In the genomic region with DNA sequence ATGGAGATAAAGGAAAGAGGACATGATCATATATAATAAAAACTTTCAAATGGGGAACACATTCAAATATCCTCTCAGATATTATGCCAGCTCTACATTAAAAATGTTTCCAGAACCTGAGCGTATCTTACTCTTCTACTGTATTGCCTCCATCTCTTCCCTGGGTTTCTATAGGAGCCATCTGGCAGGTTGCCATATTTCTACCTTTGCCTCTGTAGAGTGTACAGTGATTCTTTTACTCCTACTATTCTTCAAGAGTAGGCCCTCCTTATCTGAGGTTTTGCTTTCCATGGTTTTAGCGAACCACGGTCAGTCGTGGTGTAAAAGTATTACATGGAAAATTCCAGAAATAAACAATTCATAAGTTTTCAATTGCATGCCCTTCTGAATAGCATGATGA, we compare ENCODE assay signal across 27 cellular contexts.
"Had no signal": no experiment of that assay in that cellular context is flagged by ENCODE, and none has a peak within 500 bp of the region (broad histone marks: within the 10 kb centered on the region; RNA-seq: fewer than 3 reads in every experiment).

No MANE protein-coding gene starts in this region.

- H3K36me3 ChIP-seq: stomach, suprapubic skin, thoracic aorta, thyroid gland, tibial artery, tibial nerve, transverse colon, upper lobe of left lung, upper lobe of right lung, uterus, vagina had no signal

- H3K4me1 ChIP-seq: stomach, suprapubic skin, testis, thyroid gland, tibial artery, tibial nerve, transverse colon, upper lobe of left lung, upper lobe of right lung, uterus, vagina had no signal

- H3K27ac ChIP-seq: stomach, suprapubic skin, testis, thoracic aorta, thyroid gland, tibial artery, tibial nerve, transverse colon, upper lobe of left lung, upper lobe of right lung, uterus, vagina had no signal

- FAIRE-seq: urothelium cell line had no signal

- H3K27me3 ChIP-seq: stomach, suprapubic skin, testis, thyroid gland, tibial artery, tibial nerve, transverse colon, upper lobe of left lung, upper lobe of right lung, uterus, vagina had no signal

- DNase-seq: stimulated activated CD4-positive, alpha-beta T cell treated with anti-CD3 and anti-CD28 coated beads, Interleukin-2, amount 100 ng/mL, for 48 hours; stimulated activated CD4-positive, alpha-beta T cell treated with anti-CD3 and anti-CD28 coated beads, Interleukin-4, amount 100 ng/mL, for 1 hour; stimulated activated CD4-positive, alpha-beta T cell treated with anti-CD3 and anti-CD28 coated beads, Interleukin-4, amount 100 ng/mL, for 24 hours; stimulated activated CD4-positive, alpha-beta T cell treated with anti-CD3 and anti-CD28 coated beads, Interleukin-4, amount 100 ng/mL, for 4 hours; stimulated activated CD8-positive, alpha-beta memory T cell treated with anti-CD3 and anti-CD28 coated beads, Interleukin-4, amount 100 ng/mL, for 48 hours; stimulated activated naive B cell treated with anti-CD40 and anti-IgM and Interleukin-4, amounts not matched to agents 10 μg/mL and 1 μg/mL and 100 μg/mL, for 72 hours; stimulated activated naive CD4-positive, alpha-beta T cell; stimulated activated naive CD4-positive, alpha-beta T cell treated with Interleukin-2 at 50 U/mL for 16 hours; stimulated activated naive CD8-positive, alpha-beta T cell treated with anti-CD3 and anti-CD28 coated beads, Interleukin-15, amount 100 ng/mL, for 72 hours; stimulated activated naive CD8-positive, alpha-beta T cell treated with anti-CD3 and anti-CD28 coated beads, Interleukin-15, Interleukin-2, amounts not matched to agents 100 U/mL and 50 U/mL, for 24 hours; stomach; substantia nigra; testis; thyroid gland; tibial artery; transverse colon; trophoblast cell; upper lobe of left lung; upper lobe of right lung; uterus had no signal

- ATAC-seq: stimulated activated effector memory CD8-positive, alpha-beta T cell treated with anti-CD3 and anti-CD28 coated beads, Interleukin-12 subunit alpha, Interleukin-12 subunit beta, amount 100 ng/mL, for 72 hours; stimulated activated memory B cell treated with anti-CD40 and anti-IgM and Interleukin-4, amounts not matched to agents 10 μg/mL and 1 μg/mL and 100 μg/mL, for 72 hours; stimulated activated naive B cell treated with anti-CD40 and anti-IgM and Interleukin-4, amounts not matched to agents 10 μg/mL and 1 μg/mL and 100 μg/mL, for 72 hours; stimulated activated naive CD8-positive, alpha-beta T cell treated with anti-CD3 and anti-CD28 coated beads, Interleukin-15, amount 100 ng/mL, for 72 hours; stimulated activated naive CD8-positive, alpha-beta T cell treated with anti-CD3 and anti-CD28 coated beads, Interleukin-15, Interleukin-2, amounts not matched to agents 100 U/mL and 50 U/mL, for 24 hours; upper lobe of right lung had no signal

- H3K9me3 ChIP-seq: testis, thoracic aorta, thyroid gland, tibial artery, transverse colon, upper lobe of left lung, upper lobe of right lung, uterus, vagina had no signal

- H3K4me3 ChIP-seq: stomach, suprapubic skin, testis, thoracic aorta, thyroid gland, tibial artery, tibial nerve, transverse colon, upper lobe of left lung, upper lobe of right lung, uterus, vagina had no signal
